In genomic region chr12:3097836-3098235, GRCh38 we compare ENCODE assay signal across 1 cellular context.
TF ChIP-seq lines count a peak whose summit lies in the region.

No MANE protein-coding gene starts in this region.

TF ChIP-seq in HepG2, 621 proteins besides CTCF, POLR2A, EP300 and RAD21 (continued from another document and continues in another):
- TF ChIP-seq PAXIP1 (CRISPR knock-in tag; conservative IDR thresholded peaks at IDR 0.05), result peak; percentile 92
- no peak for TF ChIP-seq KLF6 (CRISPR knock-in tag; IDR thresholded peaks at IDR 0.05)
- no peak for TF ChIP-seq ZNF646 (CRISPR knock-in tag; IDR thresholded peaks at IDR 0.05)
- TF ChIP-seq CREM (IDR thresholded peaks at IDR 0.05), result peak; percentile 40; the same call in 1 of the 2 replicates
- no peak for TF ChIP-seq CREM (CRISPR knock-in tag; IDR thresholded peaks at IDR 0.05)
- TF ChIP-seq SP140L (CRISPR knock-in tag; IDR thresholded peaks at IDR 0.05; ENCODE audit: borderline replicate concordance), result no peak
- no peak for TF ChIP-seq GLMP (CRISPR knock-in tag; IDR thresholded peaks at IDR 0.05; ENCODE audit: borderline replicate concordance)
- no peak for TF ChIP-seq ZNF232 (CRISPR knock-in tag; IDR thresholded peaks at IDR 0.05; ENCODE audit: borderline replicate concordance)
- TF ChIP-seq MED1 (CRISPR knock-in tag; IDR thresholded peaks at IDR 0.05), result peak; percentile 91
- no peak for TF ChIP-seq HNRNPK (IDR thresholded peaks at IDR 0.05; ENCODE audit: low read depth, low read length, poor library complexity, severe bottlenecking)
- peak; percentile 71; the same call in 1 of the 2 replicates for TF ChIP-seq ZFP91 (CRISPR knock-in tag; IDR thresholded peaks at IDR 0.05; ENCODE audit: borderline replicate concordance)
- TF ChIP-seq ZNF605 (CRISPR knock-in tag; IDR thresholded peaks at IDR 0.05), result no peak
- peak; percentile 62 for TF ChIP-seq ZNF883 (CRISPR knock-in tag; IDR thresholded peaks at IDR 0.05; ENCODE audit: not compliant biosample characterization)
- peak; percentile 86 for TF ChIP-seq MAX (IDR thresholded peaks at IDR 0.05)
- TF ChIP-seq DMTF1 (CRISPR knock-in tag; IDR thresholded peaks at IDR 0.05), result peak; percentile 36; the same call in 1 of the 2 replicates
- TF ChIP-seq YEATS4 (CRISPR knock-in tag; IDR thresholded peaks at IDR 0.05; ENCODE audit: borderline replicate concordance), result peak; percentile 82; the same call in 1 of the 2 replicates
- no peak for TF ChIP-seq ZEB1 (IDR thresholded peaks at IDR 0.05; ENCODE audit: insufficient replicate concordance, low read depth)
- no peak for TF ChIP-seq DR1 (CRISPR knock-in tag; IDR thresholded peaks at IDR 0.05)
- TF ChIP-seq ZNF749 (CRISPR knock-in tag; IDR thresholded peaks at IDR 0.05; ENCODE audit: borderline replicate concordance), result no peak
- TF ChIP-seq TRIM24 (CRISPR knock-in tag; IDR thresholded peaks at IDR 0.05), result peak; percentile 72; the same call in 1 of the 2 replicates
- no peak for TF ChIP-seq ONECUT2 (CRISPR knock-in tag; IDR thresholded peaks at IDR 0.05)
- no peak for TF ChIP-seq MBD4 (IDR thresholded peaks at IDR 0.05; ENCODE audit: borderline replicate concordance, low read length)
- no peak; the same call in 1 of the 2 replicates for TF ChIP-seq ZMYM4 (CRISPR knock-in tag; IDR thresholded peaks at IDR 0.05)
- TF ChIP-seq ZNF768 (CRISPR knock-in tag; IDR thresholded peaks at IDR 0.05), result 0 out of 2 replicates have a peak, but pooled peaks have one; percentile 16
- TF ChIP-seq HNRNPLL (IDR thresholded peaks at IDR 0.05; ENCODE audit: low read depth, low read length, poor library complexity, severe bottlenecking), result no peak
- TF ChIP-seq ETV5 (CRISPR knock-in tag; IDR thresholded peaks at IDR 0.05; ENCODE audit: borderline replicate concordance), result peak; percentile 96
- TF ChIP-seq ZNF572 (CRISPR knock-in tag; IDR thresholded peaks at IDR 0.05), result peak; percentile 93; the same call in 1 of the 2 replicates
- no peak for TF ChIP-seq CHCHD3 (CRISPR knock-in tag; IDR thresholded peaks at IDR 0.05)
- TF ChIP-seq ZNF800 (CRISPR knock-in tag; IDR thresholded peaks at IDR 0.05), result no peak
- no peak for TF ChIP-seq FUBP1 (CRISPR knock-in tag; IDR thresholded peaks at IDR 0.05; ENCODE audit: borderline replicate concordance)
- TF ChIP-seq MAFF (IDR thresholded peaks at IDR 0.05; ENCODE audit: low read depth, low read length), result no peak
- TF ChIP-seq SOX5 (CRISPR knock-in tag; IDR thresholded peaks at IDR 0.05; ENCODE audit: borderline replicate concordance), result peak; percentile 47; the same call in 1 of the 2 replicates
- no peak for TF ChIP-seq FOXM1 (CRISPR knock-in tag; IDR thresholded peaks at IDR 0.05)
- TF ChIP-seq ZNF354B (CRISPR knock-in tag; IDR thresholded peaks at IDR 0.05), result 0 out of 2 replicates have a peak, but pooled peaks have one; percentile 41
- TF ChIP-seq MXI1 (IDR thresholded peaks at IDR 0.05; ENCODE audit: borderline replicate concordance, low read depth, low read length), result peak; percentile 59; the same call in 1 of the 3 replicates
- TF ChIP-seq MYPOP (CRISPR knock-in tag; IDR thresholded peaks at IDR 0.05), result no peak
- no peak for TF ChIP-seq PAX8 (CRISPR knock-in tag; IDR thresholded peaks at IDR 0.05; ENCODE audit: borderline replicate concordance)
- no peak for TF ChIP-seq ZNF619 (CRISPR knock-in tag; IDR thresholded peaks at IDR 0.05)
- TF ChIP-seq NCOR1 (IDR thresholded peaks at IDR 0.05; ENCODE audit: borderline replicate concordance, low read length), result peak; percentile 50; the same call in 1 of the 2 replicates
